In the genomic region with DNA sequence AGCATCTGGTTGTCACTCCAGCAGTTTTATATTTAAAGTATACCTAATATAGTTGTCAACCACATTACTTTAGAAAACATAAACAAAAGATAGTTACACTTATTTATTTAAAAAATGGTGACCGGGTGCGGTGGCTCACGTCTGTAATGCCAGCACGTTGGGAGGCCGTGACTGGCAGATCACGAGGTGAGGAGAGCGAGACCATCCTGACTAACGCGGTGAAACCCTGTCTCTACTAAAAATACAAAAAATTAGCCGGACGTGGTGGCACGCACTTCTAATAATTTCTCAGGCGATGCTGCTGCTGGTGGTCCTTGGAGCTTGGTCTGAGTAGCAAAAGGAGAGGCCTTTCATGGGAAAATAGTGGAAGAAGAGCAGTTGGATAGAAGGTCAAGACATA, we compare ENCODE assay signal across 7 cellular contexts. TPM values are rescaled to one million over a fixed set of nuclear protein-coding genes. Genes with fewer than 3 reads are reported as not detected.
"Had no signal": no experiment of that assay in that cellular context is flagged by ENCODE, and none has a peak within 500 bp of the region (broad histone marks: within the 10 kb centered on the region; RNA-seq: fewer than 3 reads in every experiment).

No MANE protein-coding gene starts in this region.

RNA-seq across cellular contexts. Expression of a gene that starts 46.5 kb away (rescaled TPM):
- total RNA-seq: GM23338, H1, H7, HepG2, HFFc6, HT1080 had no signal
- polyA plus RNA-seq: GM23338, H1, HepG2, IgD-negative memory B cell had no signal
